2 cellular contexts compared by ENCODE assay signal in genomic region chr20:37336369-37337207, GRCh38.
TF ChIP-seq lines count a peak whose summit lies in the region.

No MANE protein-coding gene starts in this region.

TF ChIP-seq in GM23338, 12 proteins besides CTCF, POLR2A, EP300 and RAD21:
- TF ChIP-seq REST (IDR thresholded peaks at IDR 0.05; ENCODE audit: unreplicated experiment), result no peak
- no peak for TF ChIP-seq EZH2phosphoT487 (IDR thresholded peaks at IDR 0.05; ENCODE audit: unreplicated experiment)
- TF ChIP-seq ZNF114 (CRISPR knock-in tag; IDR thresholded peaks at IDR 0.05), result no peak
- no peak for TF ChIP-seq STAT1 (IDR thresholded peaks at IDR 0.05; ENCODE audit: unreplicated experiment)
- TF ChIP-seq EZH2 (IDR thresholded peaks at IDR 0.05; ENCODE audit: low read depth, unreplicated experiment), result no peak

TF ChIP-seq in HepG2, 621 proteins besides CTCF, POLR2A, EP300 and RAD21 (continued from another document and continues in another):
- 0 out of 2 replicates have a peak, but pooled peaks have one; percentile 36 for TF ChIP-seq ZNF280B (CRISPR knock-in tag; IDR thresholded peaks at IDR 0.05; ENCODE audit: borderline replicate concordance)
- no peak for TF ChIP-seq CCDC6 (CRISPR knock-in tag; IDR thresholded peaks at IDR 0.05)
- TF ChIP-seq, protein P1, sequence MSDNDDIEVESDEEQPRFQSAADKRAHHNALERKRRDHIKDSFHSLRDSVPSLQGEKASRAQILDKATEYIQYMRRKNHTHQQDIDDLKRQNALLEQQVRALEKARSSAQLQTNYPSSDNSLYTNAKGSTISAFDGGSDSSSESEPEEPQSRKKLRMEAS (IDR thresholded peaks at IDR 0.05), result no peak
- TF ChIP-seq ZNF891 (CRISPR knock-in tag; IDR thresholded peaks at IDR 0.05), result no peak
- TF ChIP-seq ARNT (IDR thresholded peaks at IDR 0.05), result no peak
- TF ChIP-seq ZNF577 (CRISPR knock-in tag; IDR thresholded peaks at IDR 0.05; ENCODE audit: borderline replicate concordance, low read depth), result no peak
- TF ChIP-seq ZNF788 (CRISPR knock-in tag; IDR thresholded peaks at IDR 0.05; ENCODE audit: borderline replicate concordance), result 0 out of 2 replicates have a peak, but pooled peaks have one; percentile 49
- TF ChIP-seq, protein P2, sequence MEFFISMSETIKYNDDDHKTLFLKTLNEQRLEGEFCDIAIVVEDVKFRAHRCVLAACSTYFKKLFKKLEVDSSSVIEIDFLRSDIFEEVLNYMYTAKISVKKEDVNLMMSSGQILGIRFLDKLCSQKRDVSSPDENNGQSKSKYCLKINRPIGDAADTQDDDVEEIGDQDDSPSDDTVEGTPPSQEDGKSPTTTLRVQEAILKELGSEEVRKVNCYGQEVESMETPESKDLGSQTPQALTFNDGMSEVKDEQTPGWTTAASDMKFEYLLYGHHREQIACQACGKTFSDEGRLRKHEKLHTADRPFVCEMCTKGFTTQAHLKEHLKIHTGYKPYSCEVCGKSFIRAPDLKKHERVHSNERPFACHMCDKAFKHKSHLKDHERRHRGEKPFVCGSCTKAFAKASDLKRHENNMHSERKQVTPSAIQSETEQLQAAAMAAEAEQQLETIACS (CRISPR knock-in tag; IDR thresholded peaks at IDR 0.05), result no peak
- TF ChIP-seq SKIL (CRISPR knock-in tag; IDR thresholded peaks at IDR 0.05; ENCODE audit: borderline replicate concordance), result peak; percentile 45; the same call in 1 of the 2 replicates
- no peak for TF ChIP-seq ZSCAN30 (CRISPR knock-in tag; IDR thresholded peaks at IDR 0.05)
- TF ChIP-seq, protein P3, sequence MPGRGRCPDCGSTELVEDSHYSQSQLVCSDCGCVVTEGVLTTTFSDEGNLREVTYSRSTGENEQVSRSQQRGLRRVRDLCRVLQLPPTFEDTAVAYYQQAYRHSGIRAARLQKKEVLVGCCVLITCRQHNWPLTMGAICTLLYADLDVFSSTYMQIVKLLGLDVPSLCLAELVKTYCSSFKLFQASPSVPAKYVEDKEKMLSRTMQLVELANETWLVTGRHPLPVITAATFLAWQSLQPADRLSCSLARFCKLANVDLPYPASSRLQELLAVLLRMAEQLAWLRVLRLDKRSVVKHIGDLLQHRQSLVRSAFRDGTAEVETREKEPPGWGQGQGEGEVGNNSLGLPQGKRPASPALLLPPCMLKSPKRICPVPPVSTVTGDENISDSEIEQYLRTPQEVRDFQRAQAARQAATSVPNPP (CRISPR knock-in tag; IDR thresholded peaks at IDR 0.05), result no peak
- 0 out of 2 replicates have a peak, but pooled peaks have one; percentile 18 for TF ChIP-seq CHD4 (IDR thresholded peaks at IDR 0.05; ENCODE audit: borderline replicate concordance, low read length)
- TF ChIP-seq, protein P4, sequence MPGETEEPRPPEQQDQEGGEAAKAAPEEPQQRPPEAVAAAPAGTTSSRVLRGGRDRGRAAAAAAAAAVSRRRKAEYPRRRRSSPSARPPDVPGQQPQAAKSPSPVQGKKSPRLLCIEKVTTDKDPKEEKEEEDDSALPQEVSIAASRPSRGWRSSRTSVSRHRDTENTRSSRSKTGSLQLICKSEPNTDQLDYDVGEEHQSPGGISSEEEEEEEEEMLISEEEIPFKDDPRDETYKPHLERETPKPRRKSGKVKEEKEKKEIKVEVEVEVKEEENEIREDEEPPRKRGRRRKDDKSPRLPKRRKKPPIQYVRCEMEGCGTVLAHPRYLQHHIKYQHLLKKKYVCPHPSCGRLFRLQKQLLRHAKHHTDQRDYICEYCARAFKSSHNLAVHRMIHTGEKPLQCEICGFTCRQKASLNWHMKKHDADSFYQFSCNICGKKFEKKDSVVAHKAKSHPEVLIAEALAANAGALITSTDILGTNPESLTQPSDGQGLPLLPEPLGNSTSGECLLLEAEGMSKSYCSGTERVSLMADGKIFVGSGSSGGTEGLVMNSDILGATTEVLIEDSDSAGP (CRISPR knock-in tag; IDR thresholded peaks at IDR 0.05; ENCODE audit: borderline replicate concordance), result peak; percentile 13; the same call in 1 of the 2 replicates
- TF ChIP-seq ZNF646 (CRISPR knock-in tag; IDR thresholded peaks at IDR 0.05), result no peak
- 0 out of 2 replicates have a peak, but pooled peaks have one; percentile 34 for TF ChIP-seq MED13 (CRISPR knock-in tag; IDR thresholded peaks at IDR 0.05)
- TF ChIP-seq ZNF792 (CRISPR knock-in tag; IDR thresholded peaks at IDR 0.05), result no peak
- peak; percentile 75 for TF ChIP-seq SAP130 (CRISPR knock-in tag; IDR thresholded peaks at IDR 0.05; ENCODE audit: low read depth)
- TF ChIP-seq HIVEP1 (CRISPR knock-in tag; IDR thresholded peaks at IDR 0.05), result no peak
- TF ChIP-seq ARID4A (CRISPR knock-in tag; IDR thresholded peaks at IDR 0.05; ENCODE audit: borderline replicate concordance), result peak; percentile 29
- TF ChIP-seq, protein P5, sequence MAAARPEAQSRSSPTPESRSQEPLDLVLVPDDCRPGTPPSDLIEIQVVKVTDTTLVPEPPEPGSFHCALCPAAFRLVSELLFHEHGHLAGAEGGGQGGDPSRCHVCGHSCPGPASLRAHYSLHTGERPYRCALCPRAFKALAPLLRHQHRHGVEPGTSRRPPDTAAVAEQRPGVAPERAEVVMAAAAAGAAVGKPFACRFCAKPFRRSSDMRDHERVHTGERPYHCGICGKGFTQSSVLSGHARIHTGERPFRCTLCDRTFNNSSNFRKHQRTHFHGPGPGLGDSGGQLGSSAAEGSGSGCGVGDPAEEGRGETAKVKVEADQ (CRISPR knock-in tag; IDR thresholded peaks at IDR 0.05; ENCODE audit: borderline replicate concordance), result 0 out of 2 replicates have a peak, but pooled peaks have one; percentile 27
- 0 out of 2 replicates have a peak, but pooled peaks have one; percentile 57 for TF ChIP-seq ZNF589 (CRISPR knock-in tag; conservative IDR thresholded peaks at IDR 0.05)
- no peak for TF ChIP-seq TSC22D2 (CRISPR knock-in tag; IDR thresholded peaks at IDR 0.05; ENCODE audit: borderline replicate concordance)
- TF ChIP-seq PHF21A (CRISPR knock-in tag; IDR thresholded peaks at IDR 0.05), result peak; percentile 19; the same call in 1 of the 2 replicates
- no peak for TF ChIP-seq MXI1 (IDR thresholded peaks at IDR 0.05; ENCODE audit: borderline replicate concordance, low read depth, low read length)
- no peak for TF ChIP-seq ZNF670 (CRISPR knock-in tag; IDR thresholded peaks at IDR 0.05; ENCODE audit: borderline replicate concordance)
- no peak for TF ChIP-seq NRL (CRISPR knock-in tag; IDR thresholded peaks at IDR 0.05; ENCODE audit: borderline replicate concordance)
- no peak for TF ChIP-seq ZNF747 (CRISPR knock-in tag; IDR thresholded peaks at IDR 0.05; ENCODE audit: borderline replicate concordance)
- TF ChIP-seq ZNF709 (CRISPR knock-in tag; IDR thresholded peaks at IDR 0.05), result no peak
- TF ChIP-seq XRCC5 (optimal IDR thresholded peaks at IDR 0.05; ENCODE audit: low read length), result no peak
- no peak for TF ChIP-seq ZIK1 (CRISPR knock-in tag; IDR thresholded peaks at IDR 0.05; ENCODE audit: borderline replicate concordance, low read depth)
- TF ChIP-seq, protein P6, sequence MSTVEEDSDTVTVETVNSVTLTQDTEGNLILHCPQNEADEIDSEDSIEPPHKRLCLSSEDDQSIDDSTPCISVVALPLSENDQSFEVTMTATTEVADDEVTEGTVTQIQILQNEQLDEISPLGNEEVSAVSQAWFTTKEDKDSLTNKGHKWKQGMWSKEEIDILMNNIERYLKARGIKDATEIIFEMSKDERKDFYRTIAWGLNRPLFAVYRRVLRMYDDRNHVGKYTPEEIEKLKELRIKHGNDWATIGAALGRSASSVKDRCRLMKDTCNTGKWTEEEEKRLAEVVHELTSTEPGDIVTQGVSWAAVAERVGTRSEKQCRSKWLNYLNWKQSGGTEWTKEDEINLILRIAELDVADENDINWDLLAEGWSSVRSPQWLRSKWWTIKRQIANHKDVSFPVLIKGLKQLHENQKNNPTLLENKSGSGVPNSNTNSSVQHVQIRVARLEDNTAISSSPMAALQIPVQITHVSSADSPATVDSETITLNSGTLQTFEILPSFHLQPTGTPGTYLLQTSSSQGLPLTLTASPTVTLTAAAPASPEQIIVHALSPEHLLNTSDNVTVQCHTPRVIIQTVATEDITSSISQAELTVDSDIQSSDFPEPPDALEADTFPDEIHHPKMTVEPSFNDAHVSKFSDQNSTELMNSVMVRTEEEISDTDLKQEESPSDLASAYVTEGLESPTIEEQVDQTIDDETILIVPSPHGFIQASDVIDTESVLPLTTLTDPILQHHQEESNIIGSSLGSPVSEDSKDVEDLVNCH (CRISPR knock-in tag; IDR thresholded peaks at IDR 0.05), result no peak
- no peak for TF ChIP-seq ZNF451 (CRISPR knock-in tag; IDR thresholded peaks at IDR 0.05)
